Comparison of ENCODE assay signal across 1 cellular context in genomic region chr3:61578667-61579367, GRCh38.
TF ChIP-seq lines count a peak whose summit lies in the region.

No MANE protein-coding gene starts in this region.

TF ChIP-seq in H1, 55 proteins besides CTCF, POLR2A, EP300 and RAD21:
- no peak for TF ChIP-seq MAX (IDR thresholded peaks at IDR 0.05)
- no peak for TF ChIP-seq EZH2 (IDR thresholded peaks at IDR 0.05; ENCODE audit: low read depth, low read length, severe bottlenecking)
- TF ChIP-seq POU5F1 (IDR thresholded peaks at IDR 0.05; ENCODE audit: low read depth, low read length): no peak
- no peak for TF ChIP-seq ZNF274 (IDR thresholded peaks at IDR 0.05; ENCODE audit: borderline replicate concordance, extremely low read depth, low read length)
- TF ChIP-seq POLR2AphosphoS5 (IDR thresholded peaks at IDR 0.05; ENCODE audit: low read depth, low read length): no peak
- no peak for TF ChIP-seq SP1 (IDR thresholded peaks at IDR 0.05; ENCODE audit: low read depth, low read length)
- no peak for TF ChIP-seq TBP (IDR thresholded peaks at IDR 0.05; ENCODE audit: low read depth, low read length)
- no peak for TF ChIP-seq SIRT6 (IDR thresholded peaks at IDR 0.05; ENCODE audit: low read length)
- no peak for TF ChIP-seq FOSL1 (IDR thresholded peaks at IDR 0.05; ENCODE audit: insufficient read depth, low read depth, low read length)
- TF ChIP-seq ATF2 (IDR thresholded peaks at IDR 0.05; ENCODE audit: low read length): no peak
- no peak for TF ChIP-seq CBX5 (IDR thresholded peaks at IDR 0.05; ENCODE audit: low read depth, low read length)
- no peak for TF ChIP-seq TAF7 (optimal IDR thresholded peaks at IDR 0.05; ENCODE audit: borderline replicate concordance, low read depth, low read length)
- TF ChIP-seq CTBP2 (IDR thresholded peaks at IDR 0.05; ENCODE audit: borderline replicate concordance, insufficient read depth, insufficient read length, low read length): no peak
